In genomic region chr5:1685076-1685475, GRCh38 we compare ENCODE assay signal across 2 cellular contexts.
TF ChIP-seq lines count a peak whose summit lies in the region.

No MANE protein-coding gene starts in this region.

TF ChIP-seq in K562, 482 proteins besides CTCF, POLR2A, EP300 and RAD21:
- no peak for TF ChIP-seq HNRNPUL1 (IDR thresholded peaks at IDR 0.05; ENCODE audit: low read length)
- no peak for TF ChIP-seq PREB (CRISPR knock-in tag; IDR thresholded peaks at IDR 0.05)
- TF ChIP-seq NFYB (IDR thresholded peaks at IDR 0.05; ENCODE audit: extremely low read depth, insufficient read length): no peak
- peak; percentile 27; the same call in 1 of the 2 replicates for TF ChIP-seq USF2 (CRISPR knock-in tag; IDR thresholded peaks at IDR 0.05)
TF ChIP-seq in K562: peak in this region for 1.

TF ChIP-seq in GM23338, 12 proteins besides CTCF, POLR2A, EP300 and RAD21:
- TF ChIP-seq ZNF114 (CRISPR knock-in tag; IDR thresholded peaks at IDR 0.05) (no peak), ZNF462 (CRISPR knock-in tag; IDR thresholded peaks at IDR 0.05) (no peak), ZNF331 (CRISPR knock-in tag; IDR thresholded peaks at IDR 0.05; ENCODE audit: low read depth) (no peak), EZH2phosphoT487 (IDR thresholded peaks at IDR 0.05; ENCODE audit: unreplicated experiment) (no peak), NANOG (IDR thresholded peaks at IDR 0.05; ENCODE audit: borderline replicate concordance) (no peak), EZH2 (IDR thresholded peaks at IDR 0.05; ENCODE audit: low read depth, unreplicated experiment) (no peak), ETS1 (IDR thresholded peaks at IDR 0.05) (no peak), REST (IDR thresholded peaks at IDR 0.05; ENCODE audit: unreplicated experiment) (no peak), STAT1 (IDR thresholded peaks at IDR 0.05; ENCODE audit: unreplicated experiment) (no peak), CREB1 (CRISPR knock-in tag; IDR thresholded peaks at IDR 0.05; ENCODE audit: low read depth) (no peak)
TF ChIP-seq in GM23338: peak in this region for 0.
